ENCODE assay signal across 1 cellular context in genomic region chr3:152109038-152109437, GRCh38.
A peak's percentile ranks its signal among the peaks of the same experiment; 100 is the strongest.
TF ChIP-seq lines count a peak whose summit lies in the region.

No MANE protein-coding gene starts in this region.

TF ChIP-seq in K562, 482 proteins besides CTCF, POLR2A, EP300 and RAD21 (continued from another document and continues in another):
- no peak for TF ChIP-seq TFE3 (CRISPR knock-in tag; IDR thresholded peaks at IDR 0.05)
- TF ChIP-seq E2F6 (IDR thresholded peaks at IDR 0.05; ENCODE audit: borderline replicate concordance in 1 of 2, extremely low read depth in 1 of 2, insufficient read depth in 1 of 2, insufficient read length in 1 of 2, low read depth in 1 of 2, low read length in 1 of 2, poor library complexity in 1 of 2, severe bottlenecking in 1 of 2) = no peak
- peak; percentile 52; the same call in 1 of the 2 replicates for TF ChIP-seq HINFP (tag; conservative IDR thresholded peaks at IDR 0.05; ENCODE audit: low read depth)
- TF ChIP-seq CBFA2T2 (conservative IDR thresholded peaks at IDR 0.05) = peak; percentile 67
- TF ChIP-seq SP1 (CRISPR knock-in tag; IDR thresholded peaks at IDR 0.05) = peak; percentile 23; the same call in 1 of the 2 replicates
- no peak for TF ChIP-seq ZNF280B (CRISPR knock-in tag; IDR thresholded peaks at IDR 0.05)
- no peak for TF ChIP-seq OTX1 (CRISPR knock-in tag; IDR thresholded peaks at IDR 0.05)
- no peak for TF ChIP-seq RREB1 (CRISPR knock-in tag; IDR thresholded peaks at IDR 0.05)
- peak; percentile 41; the same call in 1 of the 2 replicates for TF ChIP-seq FOSL1 (tag; conservative IDR thresholded peaks at IDR 0.05)
- no peak for TF ChIP-seq ERF (CRISPR knock-in tag; IDR thresholded peaks at IDR 0.05)
- TF ChIP-seq NCOA1 (IDR thresholded peaks at IDR 0.05; ENCODE audit: low read depth) = peak; percentile 63; the same call in 1 of the 2 replicates
- TF ChIP-seq EGR1 (conservative IDR thresholded peaks at IDR 0.05) = no peak
- TF ChIP-seq POLR2AphosphoS2 (IDR thresholded peaks at IDR 0.05; ENCODE audit: low read length) = no peak
- TF ChIP-seq LARP7 (IDR thresholded peaks at IDR 0.05) = no peak
- TF ChIP-seq ZNF165 (CRISPR knock-in tag; IDR thresholded peaks at IDR 0.05; ENCODE audit: borderline replicate concordance) = no peak
- TF ChIP-seq STAT6 (CRISPR knock-in tag; IDR thresholded peaks at IDR 0.05) = no peak
- TF ChIP-seq ZNF583 (CRISPR knock-in tag; IDR thresholded peaks at IDR 0.05) = no peak
- TF ChIP-seq RFX1 (IDR thresholded peaks at IDR 0.05) = peak; percentile 31; the same call in 1 of the 2 replicates
- no peak for TF ChIP-seq ZNF197 (CRISPR knock-in tag; IDR thresholded peaks at IDR 0.05; ENCODE audit: low read depth)
- TF ChIP-seq DMBX1 (CRISPR knock-in tag; IDR thresholded peaks at IDR 0.05; ENCODE audit: borderline replicate concordance) = peak; percentile 86; the same call in 1 of the 2 replicates
- peak; percentile 87 for TF ChIP-seq CHAMP1 (IDR thresholded peaks at IDR 0.05)
- TF ChIP-seq KDM2B (CRISPR knock-in tag; IDR thresholded peaks at IDR 0.05) = no peak
- no peak for TF ChIP-seq ZBTB34 (CRISPR knock-in tag; IDR thresholded peaks at IDR 0.05)
- TF ChIP-seq GTF2B (IDR thresholded peaks at IDR 0.05; ENCODE audit: extremely low read depth, insufficient read length) = no peak
- TF ChIP-seq E4F1 (CRISPR knock-in tag; IDR thresholded peaks at IDR 0.05; ENCODE audit: borderline replicate concordance) = no peak
- TF ChIP-seq TEAD4 (IDR thresholded peaks at IDR 0.05; ENCODE audit: low read length) = peak; percentile 90
- TF ChIP-seq TEAD4 (CRISPR knock-in tag; IDR thresholded peaks at IDR 0.05; ENCODE audit: borderline replicate concordance) = no peak
- TF ChIP-seq EP400 (IDR thresholded peaks at IDR 0.05) = peak; percentile 62
- TF ChIP-seq CXXC5 (CRISPR knock-in tag; IDR thresholded peaks at IDR 0.05) = peak; percentile 39; the same call in 1 of the 2 replicates
- TF ChIP-seq SOX6 (IDR thresholded peaks at IDR 0.05) = peak; percentile 83
- TF ChIP-seq HNRNPH1 (optimal IDR thresholded peaks at IDR 0.05; ENCODE audit: low read depth, low read length) = no peak
- TF ChIP-seq ADNP (tag; IDR thresholded peaks at IDR 0.05) = peak; percentile 49
- TF ChIP-seq ZNF511 (CRISPR knock-in tag; IDR thresholded peaks at IDR 0.05) = no peak
